In the genomic region with DNA sequence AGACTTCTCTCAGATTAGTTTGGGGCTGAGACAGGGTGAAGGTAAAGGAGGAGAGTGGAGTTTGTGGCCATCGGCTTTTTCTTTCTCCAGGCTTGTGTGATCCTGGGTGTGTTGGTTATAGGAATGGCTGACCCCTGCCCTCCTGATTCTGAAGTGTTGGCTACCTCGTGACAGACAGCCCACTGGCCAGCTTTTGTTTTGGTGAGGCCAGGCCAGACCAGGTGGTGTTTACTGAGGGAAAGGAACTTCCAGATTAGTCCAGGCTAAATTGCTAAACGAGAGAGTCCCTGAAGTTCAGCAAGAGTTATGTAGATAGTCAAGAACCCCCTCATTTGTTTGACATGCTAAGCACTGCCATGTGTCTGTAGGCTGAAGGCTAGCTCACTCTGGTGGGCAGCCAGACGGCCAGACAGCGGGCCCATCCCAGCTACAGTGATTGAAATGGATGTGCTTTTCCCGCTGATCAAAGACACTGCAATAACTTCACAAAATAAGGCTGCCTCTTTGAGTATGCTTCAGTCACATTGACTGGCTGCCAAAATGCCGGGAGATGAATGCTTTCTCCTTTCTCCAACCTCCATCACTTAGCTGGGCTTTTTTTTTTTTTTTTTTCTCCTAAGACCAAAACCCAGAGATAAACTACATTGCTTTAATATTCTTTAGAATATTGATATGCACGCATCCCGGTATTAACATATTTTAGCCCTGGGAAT, we compare ENCODE assay signal across 24 cellular contexts.
"Had no signal": no experiment of that assay in that cellular context is flagged by ENCODE, and none has a peak within 500 bp of the region (broad histone marks: within the 10 kb centered on the region; RNA-seq: fewer than 3 reads in every experiment).

No MANE protein-coding gene starts in this region.

- H3K9ac ChIP-seq: parathyroid adenoma had no signal

- ATAC-seq: activated CD4-positive, alpha-beta T cell treated with anti-CD3 and anti-CD28 coated beads for 36 hours; lower lobe of right lung; naive thymus-derived CD8-positive, alpha-beta T cell; sciatic nerve; stimulated activated naive B cell treated with anti-CD40 and anti-IgM and Interleukin-4, amounts not matched to agents 10 μg/mL and 1 μg/mL and 100 μg/mL, for 72 hours; T-helper 17 cell; upper lobe of right lung had no signal

- H3K4me3 ChIP-seq: colonic mucosa, lower lobe of right lung, thoracic aorta, upper lobe of right lung had no signal

- H3K27me3 ChIP-seq: colonic mucosa, upper lobe of right lung had no signal

- H3K27ac ChIP-seq: colonic mucosa, epithelial cell of prostate, lower lobe of right lung, parathyroid adenoma, thoracic aorta, upper lobe of right lung had no signal

- H3K9me3 Mint-ChIP-seq: activated naive CD8-positive, alpha-beta T cell treated with anti-CD3 and anti-CD28 coated beads for 36 hours; activated T-helper 2 cell treated with anti-CD3 and anti-CD28 coated beads, Interferon-gamma antibody, Interleukin-2, Interleukin-4, amounts not matched to agents 10 μg/mL and 5 μg/mL and 100 μg/mL, durations not matched to agents 14 hours and 24 hours and 36 hours; stimulated activated naive B cell treated with anti-CD40 and anti-IgM and Interleukin-4, amounts not matched to agents 10 μg/mL and 1 μg/mL and 100 μg/mL, for 72 hours had no signal

- H3K36me3 ChIP-seq: colonic mucosa, lower lobe of right lung, thoracic aorta, upper lobe of right lung had no signal

- H3K79me2 ChIP-seq: parathyroid adenoma had no signal

- H3K4me1 Mint-ChIP-seq: activated B cell treated with CpG ODN at 0.5 μM for 24 hours; activated CD4-positive, alpha-beta T cell treated with anti-CD3 and anti-CD28 coated beads for 36 hours; activated naive CD8-positive, alpha-beta T cell treated with anti-CD3 and anti-CD28 coated beads for 36 hours; naive thymus-derived CD8-positive, alpha-beta T cell; stimulated activated naive B cell treated with anti-CD40 and anti-IgM and Interleukin-4, amounts not matched to agents 10 μg/mL and 1 μg/mL and 100 μg/mL, for 72 hours; T-helper 17 cell had no signal

- H3K4me1 ChIP-seq: colonic mucosa, lower lobe of right lung, parathyroid adenoma, upper lobe of right lung had no signal

- H3K9me3 ChIP-seq: colonic mucosa, lower lobe of right lung, thoracic aorta, upper lobe of right lung had no signal

- DNase-seq: activated B cell treated with CpG ODN at 0.5 μM for 24 hours; activated CD4-positive, alpha-beta T cell treated with anti-CD3 and anti-CD28 coated beads for 36 hours; activated CD4-positive, alpha-beta T cell treated with anti-CD3 and anti-CD28 coated beads, Interleukin-2, amount 50 U/mL, for 4 hours; activated CD8-positive, alpha-beta memory T cell treated with anti-CD3 and anti-CD28 coated beads for 24 hours; activated CD8-positive, alpha-beta memory T cell treated with anti-CD3 and anti-CD28 coated beads, Interleukin-2, amount 50 U/mL, for 4 hours; activated naive CD4-positive, alpha-beta T cell treated with Interleukin-2 at 50 U/mL for 16 hours; activated naive CD8-positive, alpha-beta T cell treated with anti-CD3 and anti-CD28 coated beads for 36 hours; activated T-cell treated with anti-CD3 and anti-CD28 coated beads, Interleukin-2, amount 50 U/mL, for 24 hours; colonic mucosa; dorsolateral prefrontal cortex; kidney; lower lobe of right lung; naive thymus-derived CD8-positive, alpha-beta T cell; small intestine; stimulated activated CD8-positive, alpha-beta memory T cell treated with anti-CD3 and anti-CD28 coated beads, Interleukin-4, amount 100 ng/mL, for 48 hours; stimulated activated naive B cell treated with anti-CD40 and anti-IgM and Interleukin-4, amounts not matched to agents 10 μg/mL and 1 μg/mL and 100 μg/mL, for 72 hours; SW 1271; T-helper 17 cell; upper lobe of right lung had no signal

- H3K27ac Mint-ChIP-seq: activated B cell treated with CpG ODN at 0.5 μM for 24 hours; activated CD4-positive, alpha-beta T cell treated with anti-CD3 and anti-CD28 coated beads for 36 hours; activated naive CD8-positive, alpha-beta T cell treated with anti-CD3 and anti-CD28 coated beads for 36 hours; activated T-cell treated with anti-CD3 and anti-CD28 coated beads, Interleukin-2, amount 50 U/mL, for 24 hours; activated T-helper 2 cell treated with anti-CD3 and anti-CD28 coated beads, Interferon-gamma antibody, Interleukin-2, Interleukin-4, amounts not matched to agents 10 μg/mL and 5 μg/mL and 100 μg/mL, durations not matched to agents 14 hours and 24 hours and 36 hours; stimulated activated naive B cell treated with anti-CD40 and anti-IgM and Interleukin-4, amounts not matched to agents 10 μg/mL and 1 μg/mL and 100 μg/mL, for 72 hours; T-helper 17 cell had no signal

- H3K36me3 Mint-ChIP-seq: activated naive CD8-positive, alpha-beta T cell treated with anti-CD3 and anti-CD28 coated beads for 36 hours; naive thymus-derived CD8-positive, alpha-beta T cell; stimulated activated naive B cell treated with anti-CD40 and anti-IgM and Interleukin-4, amounts not matched to agents 10 μg/mL and 1 μg/mL and 100 μg/mL, for 72 hours had no signal

- H2AFZ ChIP-seq: parathyroid adenoma had no signal

- H3K4me3 Mint-ChIP-seq: activated B cell treated with CpG ODN at 0.5 μM for 24 hours; activated CD4-positive, alpha-beta T cell treated with anti-CD3 and anti-CD28 coated beads for 36 hours; activated naive CD8-positive, alpha-beta T cell treated with anti-CD3 and anti-CD28 coated beads for 36 hours; activated T-cell treated with anti-CD3 and anti-CD28 coated beads, Interleukin-2, amount 50 U/mL, for 24 hours; naive thymus-derived CD8-positive, alpha-beta T cell; stimulated activated naive B cell treated with anti-CD40 and anti-IgM and Interleukin-4, amounts not matched to agents 10 μg/mL and 1 μg/mL and 100 μg/mL, for 72 hours; T-helper 17 cell had no signal
